Comparison of ENCODE assay signal across 8 cellular contexts in the genomic region with DNA sequence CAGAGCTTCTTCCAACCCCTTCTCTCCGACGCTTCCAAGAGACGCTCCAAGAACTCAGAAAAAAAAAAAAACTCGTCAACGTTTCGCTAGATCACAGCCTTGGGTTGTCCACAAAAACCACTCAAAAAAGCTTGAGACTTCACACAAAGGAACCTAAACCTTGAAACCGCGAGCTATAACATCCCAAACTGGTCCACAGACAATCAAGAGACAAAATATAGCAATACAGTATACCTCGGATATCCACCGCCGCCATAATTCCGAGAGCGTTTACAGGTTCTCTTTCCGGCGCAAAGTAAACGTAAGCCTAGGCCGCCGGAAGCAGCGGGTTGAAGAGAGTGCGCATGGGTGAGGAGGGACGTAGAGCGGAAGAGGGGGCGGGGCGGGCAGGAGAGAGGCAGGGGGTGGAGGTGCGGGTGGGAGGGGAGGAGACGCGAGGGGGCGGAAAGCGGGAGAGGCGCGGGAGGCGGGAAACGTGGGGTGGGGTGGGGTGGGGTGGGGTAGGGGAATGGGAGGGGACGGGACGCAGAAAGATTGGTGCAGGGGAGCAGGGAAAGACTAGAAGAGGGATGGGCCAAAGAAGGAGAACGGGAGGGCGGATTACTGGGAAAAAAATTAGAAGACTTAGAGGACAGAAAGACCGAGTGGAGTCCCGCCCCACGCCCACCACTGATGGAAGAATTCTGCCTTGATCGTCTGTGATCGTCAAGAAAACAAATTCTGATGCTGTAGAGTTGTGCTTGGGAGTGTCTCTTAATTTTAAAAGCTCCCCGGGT. TPM values are rescaled to one million over a fixed set of nuclear protein-coding genes. Genes with fewer than 3 reads are reported as not detected.
DNase-seq lines count a peak whose midpoint lies in the region; ATAC-seq and TF ChIP-seq lines count a peak whose summit lies in the region.

Gene MED6, minus strand, starts transcription at position 274 of the 776 bp plus-strand sequence. Its CDS starts 18 bp downstream, at position 256.

- peaks cover 32% of the 10 kb centered on the region for H3K4me1 ChIP-seq in DOHH2 (ENCODE audit: control insufficient read depth, low read length)
- H3K4me1 ChIP-seq in MM.1S (ENCODE audit: low read length), result 0 out of 2 replicates have a peak, but pooled peaks cover 3% of the 10 kb centered on the region

- H3K27me3 Mint-ChIP-seq in natural killer cell treated with Interleukin-12 subunit alpha and Interleukin-12 subunit beta and Interleukin-15 and Interleukin-18, amount 100 ng/mL, for 72 hours, result peaks cover 0 to 2% of the 10 kb centered on the region in 2 donors

- peak; percentile 92 for DNase-seq in H4 (ENCODE audit: low spot score)
- DNase-seq in MM.1S, result peak; percentile 80
- DNase-seq in SHP77 (lab: John Stamatoyannopoulos, UW), result peak; percentile 94 to 95
- DNase-seq in activated T-helper 9 cell treated with anti-CD3 and anti-CD28 coated beads, Interleukin-2, amount 50 U/mL, for 16 hours (ENCODE audit: low read depth), result peak; percentile 86
- peak; percentile 86 for DNase-seq in fibroblast of the aortic adventitia (ENCODE audit: low read depth)
- DNase-seq in natural killer cell treated with Interleukin-12 subunit alpha and Interleukin-12 subunit beta and Interleukin-15 and Interleukin-18, amount 100 ng/mL, for 72 hours (ENCODE audit: low spot score), result peak; percentile 95
- peak; percentile 84 to 91 (median 88) for DNase-seq in stimulated activated naive CD4-positive, alpha-beta T cell (lab: John Stamatoyannopoulos, UW)

- peak within 1 kb of the TSS; percentile 99 for H3K4me3 Mint-ChIP-seq in natural killer cell treated with Interleukin-12 subunit alpha and Interleukin-12 subunit beta and Interleukin-15 and Interleukin-18, amount 100 ng/mL, for 72 hours

- no peaks in the 10 kb centered on the region for H3K9me3 Mint-ChIP-seq in natural killer cell treated with Interleukin-12 subunit alpha and Interleukin-12 subunit beta and Interleukin-15 and Interleukin-18, amount 100 ng/mL, for 72 hours

- H3K9ac ChIP-seq in MM.1S (ENCODE audit: low read length), result peak within 1 kb of the TSS; percentile 75

- H3K79me2 ChIP-seq in DOHH2 (ENCODE audit: control insufficient read depth, low read length), result peaks cover 49% of the 10 kb centered on the region
- H3K79me2 ChIP-seq in MM.1S (ENCODE audit: low read length), result peaks cover 45% of the 10 kb centered on the region

- H4K20me1 ChIP-seq in DOHH2 (ENCODE audit: control insufficient read depth, insufficient read depth, low read depth, low read length), result no peaks in the 10 kb centered on the region
- no peaks in the 10 kb centered on the region for H4K20me1 ChIP-seq in MM.1S (ENCODE audit: insufficient read depth, low read length)

- H3K27ac ChIP-seq in DOHH2 (ENCODE audit: low read depth, low read length), result peak within 1 kb of the TSS; percentile 45
- H3K27ac ChIP-seq in MM.1S (ENCODE audit: low read length), result peak within 1 kb of the TSS; percentile 35; the same call in 1 of the 2 replicates

- H3F3A ChIP-seq in DOHH2 (ENCODE audit: control insufficient read depth, insufficient read depth) (peaks cover 9% of the 10 kb centered on the region; the same call in 1 of the 2 replicates), MM.1S (ENCODE audit: insufficient read depth, low read length) (no peaks in the 10 kb centered on the region)

- H3K36me3 Mint-ChIP-seq in natural killer cell treated with Interleukin-12 subunit alpha and Interleukin-12 subunit beta and Interleukin-15 and Interleukin-18, amount 100 ng/mL, for 72 hours, result peaks cover 5% of the 10 kb centered on the region

- H3K4me3 ChIP-seq in DOHH2 (ENCODE audit: low read length), result peak within 1 kb of the TSS; percentile 97
- peak within 1 kb of the TSS; percentile 90 for H3K4me3 ChIP-seq in MM.1S (ENCODE audit: low read length)
- peak within 1 kb of the TSS; percentile 75 for H3K4me3 ChIP-seq in fibroblast of the aortic adventitia (ENCODE audit: low read depth, low read length)

- H3K27me3 ChIP-seq in DOHH2 (ENCODE audit: control insufficient read depth, low read length) (no peaks in the 10 kb centered on the region), MM.1S (replicated peaks; ENCODE audit: insufficient read depth, low read length) (no peaks in the 10 kb centered on the region)

- no peaks in the 10 kb centered on the region for H3K9me2 ChIP-seq in DOHH2 (replicated peaks; ENCODE audit: control insufficient read depth, low read length)
- no peaks in the 10 kb centered on the region for H3K9me2 ChIP-seq in MM.1S (replicated peaks; ENCODE audit: insufficient read depth, low read length)

- TF ChIP-seq CTCF in DOHH2 (IDR thresholded peaks at IDR 0.05; ENCODE audit: low read depth, low read length, poor library complexity, severe bottlenecking) (no peak), MM.1S (IDR thresholded peaks at IDR 0.05; ENCODE audit: low read length) (no peak), fibroblast of the aortic adventitia (IDR thresholded peaks at IDR 0.05; ENCODE audit: insufficient read depth, low read length) (no peak)

- H3K4me1 Mint-ChIP-seq in natural killer cell treated with Interleukin-12 subunit alpha and Interleukin-12 subunit beta and Interleukin-15 and Interleukin-18, amount 100 ng/mL, for 72 hours (ENCODE audit: low read depth in 2 of 2), result peaks cover 26 to 29% of the 10 kb centered on the region in 2 donors

- H3K36me3 ChIP-seq in DOHH2 (ENCODE audit: control insufficient read depth, low read length) (peaks cover 16% of the 10 kb centered on the region), MM.1S (replicated peaks; ENCODE audit: insufficient read depth, low read length) (no peaks in the 10 kb centered on the region)

- H2AFZ ChIP-seq in MM.1S (ENCODE audit: low read length), result peak within 1 kb of the TSS; percentile 74

- H3K4me2 ChIP-seq in DOHH2 (ENCODE audit: low read length) (peak within 1 kb of the TSS; percentile 92), MM.1S (ENCODE audit: low read depth, low read length) (peak within 1 kb of the TSS; percentile 54)

- H3K27ac Mint-ChIP-seq in natural killer cell treated with Interleukin-12 subunit alpha and Interleukin-12 subunit beta and Interleukin-15 and Interleukin-18, amount 100 ng/mL, for 72 hours, result peak within 1 kb of the TSS; percentile 95 to 100

- H3K9me3 ChIP-seq in DOHH2 (ENCODE audit: control insufficient read depth, insufficient read depth, low read length) (no peaks in the 10 kb centered on the region), MM.1S (replicated peaks; ENCODE audit: insufficient read depth, low read length) (no peaks in the 10 kb centered on the region)

- ATAC-seq in natural killer cell treated with Interleukin-12 subunit alpha and Interleukin-12 subunit beta and Interleukin-15 and Interleukin-18, amount 100 ng/mL, for 72 hours, result peak; percentile 98 to 100

RNA-seq across cellular contexts. Expression of gene MED6, which starts in this region (rescaled TPM):
- 48.6 and 50.4 TPM in 2 replicates for total RNA-seq in H4 (2014; rRNA removed; shearing (Covaris generic))
- total RNA-seq in fibroblast of the aortic adventitia (ENCODE audit: low replicate concordance), result 19.7 and 39.6 TPM in 2 replicates
- 10 to 100 TPM; 60.0 to 66.8 TPM for total RNA-seq in natural killer cell treated with Interleukin-12 subunit alpha and Interleukin-12 subunit beta and Interleukin-15 and Interleukin-18, amount 100 ng/mL, for 72 hours

Comparison
In these comparisons a context has a peak if more than half of its experiments do, and no peak if none do; other contexts are left out.
1. Peak in every context shown above with its lines: DNase-seq, ATAC-seq, H3K4me3 ChIP-seq and H3K27ac ChIP-seq.